Comparison of ENCODE assay signal across 10 cellular contexts in genomic region chr6:134630468-134631180, GRCh38.
DNase-seq lines count a peak whose midpoint lies in the region; ATAC-seq and TF ChIP-seq lines count a peak whose summit lies in the region.
"Had no signal": no experiment of that assay in that cellular context is flagged by ENCODE, and none has a peak within 500 bp of the region (broad histone marks: within the 10 kb centered on the region; RNA-seq: fewer than 3 reads in every experiment).

No MANE protein-coding gene starts in this region.

- no peaks in the 10 kb centered on the region for H3F3A ChIP-seq in PC-3 (ENCODE audit: low read length, unreplicated experiment)

- no peaks in the 10 kb centered on the region for H3K9me2 ChIP-seq in PC-3 (replicated peaks; ENCODE audit: low read length)

- H3K4me3 ChIP-seq in PC-3 (ENCODE audit: low read length) (no peak overlapping the region), sigmoid colon (no peak overlapping the region)
- H3K4me3 ChIP-seq: cardiac muscle cell had no signal

- H3K4me1 ChIP-seq in PC-3 (ENCODE audit: insufficient read depth, low read length) (no peaks in the 10 kb centered on the region), sigmoid colon (no peaks in the 10 kb centered on the region)

- no peaks in the 10 kb centered on the region for H3K79me2 ChIP-seq in PC-3 (ENCODE audit: low read length)

- DNase-seq in PC-3 = no peak
- no peak for DNase-seq in left ventricle myocardium superior
- peak in 19 of 49 donors; percentile 3 to 64 (median 43) for DNase-seq in substantia nigra (lab: John Stamatoyannopoulos, UW)
- no peak for DNase-seq in DMS114 treated with DMSO at 0.1 percent for 48 hours (lab: John Stamatoyannopoulos, UW; ENCODE audit: unreplicated experiment)
- no peak for DNase-seq in sigmoid colon
- DNase-seq: DMS79 treated with DMSO at 0.1 percent for 48 hours had no signal

- BruUV-seq in PC-3 (replicated peaks; lab: Mats Ljungman, UMichigan) = no TSS peak

- TF ChIP-seq POLR2A in sigmoid colon (IDR thresholded peaks at IDR 0.05) = no peak

- H3K36me3 ChIP-seq in PC-3 (ENCODE audit: low read depth, low read length) = no peaks in the 10 kb centered on the region
- no peaks in the 10 kb centered on the region for H3K36me3 ChIP-seq in sigmoid colon
- H3K36me3 ChIP-seq: cardiac muscle cell had no signal

- intact Hi-C loops in PC-3 (cut with micrococcal nuclease) = no loop called here
- intact Hi-C loops in left ventricle myocardium superior (cut with micrococcal nuclease) = no loop called here
- intact Hi-C loops in sigmoid colon (cut with DNase I) = no loop called here

- no peaks in the 10 kb centered on the region for H3K27me3 ChIP-seq in PC-3 (ENCODE audit: low read length)
- no peaks in the 10 kb centered on the region for H3K27me3 ChIP-seq in sigmoid colon
- H3K27me3 ChIP-seq: cardiac muscle cell had no signal

- H3K27ac ChIP-seq in PC-3 (ENCODE audit: low read length) (no peak overlapping the region), substantia nigra (ENCODE audit: low read depth, low read length, poor library complexity, severe bottlenecking) (peak overlapping the region; percentile 87), sigmoid colon (no peak overlapping the region)
- H3K27ac ChIP-seq: cardiac muscle cell had no signal

- TF ChIP-seq CTCF in PC-3 (conservative IDR thresholded peaks at IDR 0.05; ENCODE audit: low read depth, low read length) = no peak
- no peak for TF ChIP-seq CTCF in sigmoid colon (IDR thresholded peaks at IDR 0.05)

- H3K9ac ChIP-seq in PC-3 (ENCODE audit: low read length) = no peak overlapping the region

- H2AFZ ChIP-seq in PC-3 (ENCODE audit: low read length) = 0 out of 2 replicates have a peak overlapping the region, but pooled peaks have one; percentile 20

- CTCF ChIA-PET in PC-3 (lab: Charles Lee) = no interaction called here

- POLR2A ChIA-PET in PC-3 (lab: Charles Lee; ENCODE audit: unreplicated experiment) = no interaction called here

- peak in 2 of 4 donors; percentile 14 to 48 for TF ChIP-seq EP300 in sigmoid colon (IDR thresholded peaks at IDR 0.05)

- H3K4me2 ChIP-seq in PC-3 (ENCODE audit: low read length) = no peak overlapping the region

- H3K9me3 ChIP-seq in PC-3 (ENCODE audit: low read length) (no peaks in the 10 kb centered on the region), sigmoid colon (no peaks in the 10 kb centered on the region)

- 13 to 34% methylated on average over 11 of the region's 11 CpGs for WGBS in sigmoid colon, 2 donors

- ATAC-seq in HG02870 (IDR thresholded peaks at IDR 0.05; ENCODE audit: unreplicated experiment) (peak; percentile 59), PC-3 (no peak), left ventricle myocardium superior (peak; percentile 39), GM18519 (IDR thresholded peaks at IDR 0.05; ENCODE audit: low FRiP score, unreplicated experiment) (no peak), HG02852 (IDR thresholded peaks at IDR 0.05; ENCODE audit: unreplicated experiment) (no peak)

- H4K20me1 ChIP-seq in PC-3 (ENCODE audit: low read length) = no peaks in the 10 kb centered on the region

Comparison
In these comparisons a context has a peak if more than half of its experiments do, and no peak if none do; other contexts are left out.
1. ATAC-seq: peak in HG02870 (single experiment) and left ventricle myocardium superior (single experiment); none in PC-3 (single experiment), GM18519 (single experiment) and HG02852 (single experiment).